In genomic region chr13:33728271-33729037, GRCh38 we compare ENCODE assay signal across 8 cellular contexts.
DNase-seq lines count a peak whose midpoint lies in the region; ATAC-seq and TF ChIP-seq lines count a peak whose summit lies in the region.

No MANE protein-coding gene starts in this region.

- H3K27me3 ChIP-seq in HL-60 (ENCODE audit: insufficient read depth, poor library complexity, severe bottlenecking) (no peaks in the 10 kb centered on the region), aorta (ENCODE audit: control insufficient read depth in 1 of 2, insufficient read depth in 2 of 2, low read length in 1 of 2) (no peaks in the 10 kb centered on the region), BE2C (no peaks in the 10 kb centered on the region)

- WGBS in aorta, 2 donors: 71 to 79% methylated on average over 7 of the region's 7 CpGs

- H3K9me3 ChIP-seq in aorta (ENCODE audit: control insufficient read depth, low read length) (no peaks in the 10 kb centered on the region), BE2C (no peaks in the 10 kb centered on the region)

- H3K4me3 ChIP-seq in HL-60 (replicated peaks; ENCODE audit: insufficient read depth, low read length) (no peak overlapping the region; the same call in 1 of the 2 replicates), aorta (ENCODE audit: low read length in 2 of 2) (no peak overlapping the region), BE2C (ENCODE audit: low read depth, low read length) (no peak overlapping the region)

- ATAC-seq in GM21529 (IDR thresholded peaks at IDR 0.05; ENCODE audit: unreplicated experiment) (peak; percentile 88), aorta (ENCODE audit: low FRiP score) (peak; percentile 75)

- H3K36me3 ChIP-seq in aorta (ENCODE audit: control insufficient read depth in 1 of 2, insufficient read depth in 2 of 2, low read length in 1 of 2): no peaks in the 10 kb centered on the region
- no peaks in the 10 kb centered on the region for H3K36me3 ChIP-seq in BE2C

- H3K27ac ChIP-seq in HL-60 (replicated peaks) (peak overlapping the region; percentile 76), epithelial cell of prostate (no peak overlapping the region), aorta (ENCODE audit: low read depth in 1 of 2, low read length in 2 of 2) (no peak overlapping the region)

- DNase-seq in GM10266 (ENCODE audit: extremely low spot score): peak; percentile 44
- peak; percentile 66 to 81 for DNase-seq in HL-60 (ENCODE audit: low read depth in 1 of 2, low spot score in 1 of 2)
- DNase-seq in epithelial cell of prostate (ENCODE audit: low read depth, low spot score): peak; percentile 14
- DNase-seq in aorta: no peak
- no peak for DNase-seq in BE2C
- DNase-seq in GOT3 (lab: John Stamatoyannopoulos, UW): no peak
- DNase-seq in UCSD-AML1 (lab: John Stamatoyannopoulos, UW; ENCODE audit: unreplicated experiment): no peak

- H3K4me1 ChIP-seq in aorta (ENCODE audit: control insufficient read depth in 1 of 2, insufficient read depth in 2 of 2, low read length in 2 of 2) (no peaks in the 10 kb centered on the region), BE2C (peaks cover 2% of the 10 kb centered on the region; the same call in 1 of the 2 replicates)

- intact Hi-C loops in aorta (cut with DNase I): loop anchor here in 1 of 2 donors (5.0 to 10.0 kb wide), 2 partner anchors 176 to 504 kb away; no protein-coding TSS in a partner anchor

- TF ChIP-seq CTCF in GM10266 (IDR thresholded peaks at IDR 0.05; ENCODE audit: control insufficient read depth, insufficient read depth, low read depth, missing control alignments) (no peak), HL-60 (IDR thresholded peaks at IDR 0.05; ENCODE audit: insufficient read depth, low read length) (no peak), BE2C (IDR thresholded peaks at IDR 0.05; ENCODE audit: low read depth, low read length) (no peak)

Comparison
In these comparisons a context has a peak if more than half of its experiments do, and no peak if none do; other contexts are left out.
1. DNase-seq: peak in GM10266 (single experiment), HL-60 (2 of 2) and epithelial cell of prostate (single experiment); none in aorta (0 of 2), BE2C (single experiment), GOT3 (single experiment) and UCSD-AML1 (single experiment).